17 cellular contexts compared by ENCODE assay signal in the genomic region with DNA sequence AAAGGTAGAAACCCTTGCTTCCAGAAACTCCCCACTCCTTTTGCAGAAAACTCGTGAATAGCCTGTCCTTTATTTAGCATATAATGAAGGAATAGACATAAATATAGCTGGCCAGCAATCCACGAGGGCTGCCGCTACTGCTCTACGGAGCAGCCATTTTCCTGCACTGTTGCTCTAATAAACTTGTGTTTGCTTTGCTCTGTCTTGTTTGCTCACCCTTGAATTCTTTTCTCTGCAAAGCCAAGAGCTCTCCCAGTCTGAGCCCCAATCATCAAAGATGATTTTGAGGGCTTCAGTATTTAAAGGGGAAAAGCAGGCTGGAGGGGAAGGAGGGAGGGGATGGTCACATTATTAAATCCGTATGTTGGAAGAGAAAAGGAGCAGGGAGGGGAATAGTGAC. TPM values are rescaled to one million over a fixed set of nuclear protein-coding genes. Genes with fewer than 3 reads are reported as not detected.
DNase-seq lines count a peak whose midpoint lies in the region; ATAC-seq and TF ChIP-seq lines count a peak whose summit lies in the region.
"Had no signal": no experiment of that assay in that cellular context is flagged by ENCODE, and none has a peak within 500 bp of the region (broad histone marks: within the 10 kb centered on the region; RNA-seq: fewer than 3 reads in every experiment).

No MANE protein-coding gene starts in this region.

- no peak overlapping the region for H2AK5ac ChIP-seq in mesendoderm (ENCODE audit: low read length)

- CTCF ChIA-PET in mammary epithelial cell (lab: Charles Lee; ENCODE audit: low non-redundant PET): no interaction called here

- ATAC-seq in HG02588 (IDR thresholded peaks at IDR 0.05; ENCODE audit: unreplicated experiment): no peak
- ATAC-seq: stimulated activated naive CD8-positive, alpha-beta T cell treated with anti-CD3 and anti-CD28 coated beads, Interleukin-15, amount 100 ng/mL, for 72 hours had no signal

- dilution Hi-C loops in mammary epithelial cell (cut with HindIII; ENCODE audit: low sequenced_read_pairs): no loop called here

- H3K36me3 ChIP-seq in breast epithelium (no peaks in the 10 kb centered on the region), mammary epithelial cell (ENCODE audit: insufficient read depth, low read length) (no peaks in the 10 kb centered on the region), adipocyte (ENCODE audit: control insufficient read depth, insufficient read depth, low read length, severe bottlenecking) (no peaks in the 10 kb centered on the region), vagina (no peaks in the 10 kb centered on the region), mesendoderm (ENCODE audit: control insufficient read depth, insufficient read depth, low read length) (no peaks in the 10 kb centered on the region)
- H3K36me3 ChIP-seq: MG63 had no signal

- peak overlapping the region; percentile 58 for H3K27ac Mint-ChIP-seq in mesothelial cell of epicardium
- H3K27ac Mint-ChIP-seq: activated B cell treated with CpG ODN at 0.5 μM for 24 hours; memory B cell; stimulated activated naive CD8-positive, alpha-beta T cell treated with anti-CD3 and anti-CD28 coated beads, Interleukin-15, amount 100 ng/mL, for 72 hours had no signal

- H3K4me1 ChIP-seq in breast epithelium (peaks cover 5 to 29% of the 10 kb centered on the region in 2 donors), mammary epithelial cell (ENCODE audit: insufficient read depth, low read length) (peaks cover 10% of the 10 kb centered on the region), adipocyte (ENCODE audit: control insufficient read depth, insufficient read depth, low read length) (peaks cover 14% of the 10 kb centered on the region), vagina (peaks cover 31% of the 10 kb centered on the region), mesendoderm (ENCODE audit: control insufficient read depth, low read depth, low read length) (no peaks in the 10 kb centered on the region)

- no peak overlapping the region for H2BK5ac ChIP-seq in mesendoderm (ENCODE audit: low read length)

- H2BK120ac ChIP-seq in mesendoderm (ENCODE audit: low read depth, low read length): no peak overlapping the region

- no peak overlapping the region for H3K18ac ChIP-seq in mesendoderm (ENCODE audit: low read length)

- H3K9me3 Mint-ChIP-seq in mesothelial cell of epicardium: peaks cover 9% of the 10 kb centered on the region

- H3K36me3 Mint-ChIP-seq in mesothelial cell of epicardium: peaks cover 6% of the 10 kb centered on the region

- H3K9me3 ChIP-seq in breast epithelium (no peaks in the 10 kb centered on the region), mammary epithelial cell (replicated peaks; ENCODE audit: insufficient read depth, low read length) (no peaks in the 10 kb centered on the region), adipocyte (ENCODE audit: control insufficient read depth, low read length) (peaks cover 7% of the 10 kb centered on the region), vagina (no peaks in the 10 kb centered on the region)

- no peak overlapping the region for H3K4ac ChIP-seq in mesendoderm (ENCODE audit: low read depth, low read length)

- H3K27ac ChIP-seq in breast epithelium (peak overlapping the region; percentile 3 to 39), mammary epithelial cell (ENCODE audit: insufficient read depth, low read depth, low read length) (no peak overlapping the region), vagina (peak overlapping the region; percentile 83), mesendoderm (ENCODE audit: low read depth, low read length) (no peak overlapping the region)
- H3K27ac ChIP-seq: PC-9 had no signal

- H3K9ac ChIP-seq in mammary epithelial cell (ENCODE audit: insufficient read depth, low read length) (no peak overlapping the region), adipocyte (ENCODE audit: low read length) (peak overlapping the region; percentile 50), mesendoderm (ENCODE audit: low read length) (no peak overlapping the region)

- in situ Hi-C loops in mammary epithelial cell (cut with MboI; ENCODE audit: low sequenced_read_pairs in 2 of 2): no loop called here

- no peaks in the 10 kb centered on the region for H4K20me1 ChIP-seq in mammary epithelial cell (ENCODE audit: insufficient read depth, low read length)

- no peak overlapping the region for H4K5ac ChIP-seq in mesendoderm (ENCODE audit: low read length)

- H3K56ac ChIP-seq in mesendoderm (ENCODE audit: low read length): no peak overlapping the region

- no TSS peak for BruUV-seq in mammary epithelial cell (replicated peaks; lab: Mats Ljungman, UMichigan)

- H3K79me1 ChIP-seq in mesendoderm (ENCODE audit: low read length): no peaks in the 10 kb centered on the region

- TF ChIP-seq CTCF in breast epithelium (IDR thresholded peaks at IDR 0.05) (no peak), mammary epithelial cell (conservative IDR thresholded peaks at IDR 0.05 in 1 of 2, IDR thresholded peaks at IDR 0.05 in 1 of 2; ENCODE audit: extremely low read depth in 1 of 2, insufficient read depth in 1 of 2, low read depth in 1 of 2, low read length in 2 of 2) (no peak), mesothelial cell of epicardium (IDR thresholded peaks at IDR 0.05; ENCODE audit: unreplicated experiment) (no peak), vagina (IDR thresholded peaks at IDR 0.05) (no peak)

- H2BK15ac ChIP-seq in mesendoderm (replicated peaks; ENCODE audit: low read depth): no peak overlapping the region

- TF ChIP-seq POLR2A in breast epithelium (IDR thresholded peaks at IDR 0.05): no peak
- TF ChIP-seq POLR2A in vagina (IDR thresholded peaks at IDR 0.05): no peak

- H3K79me2 ChIP-seq in mammary epithelial cell (ENCODE audit: insufficient read depth, low read length): no peaks in the 10 kb centered on the region
- no peaks in the 10 kb centered on the region for H3K79me2 ChIP-seq in mesendoderm (ENCODE audit: control insufficient read depth, insufficient read depth, low read length)

- peak overlapping the region in 2 of 3 donors; percentile 1 to 24 for H3K4me3 ChIP-seq in breast epithelium
- no peak overlapping the region for H3K4me3 ChIP-seq in mammary epithelial cell (replicated peaks in 1 of 3; ENCODE audit: insufficient read depth in 1 of 3, low read depth in 2 of 3, low read length in 3 of 3)
- peak overlapping the region; percentile 63 for H3K4me3 ChIP-seq in adipocyte (ENCODE audit: low read length)
- peak overlapping the region; percentile 27 to 43 for H3K4me3 ChIP-seq in vagina
- H3K4me3 ChIP-seq in mesendoderm (ENCODE audit: low read length): no peak overlapping the region
- H3K4me3 ChIP-seq: MG63, PC-9 had no signal

- H3K4me2 ChIP-seq in mammary epithelial cell (ENCODE audit: insufficient read depth, low read depth, low read length) (no peak overlapping the region), mesendoderm (ENCODE audit: low read length) (no peak overlapping the region)
- H3K4me2 ChIP-seq: PC-9 had no signal

- 93% methylated on average over 5 of the region's 5 CpGs for WGBS in mammary epithelial cell (ENCODE audit: low coverage, missing lambda C conversion rate)
- no CpG with 5 or more reads among the region's 5 CpGs for WGBS in mesendoderm (ENCODE audit: extremely low coverage, insufficient coverage, low lambda C conversion rate)

- H4K8ac ChIP-seq in mesendoderm (ENCODE audit: low read depth, low read length): no peak overlapping the region

- no peak overlapping the region for H2AFZ ChIP-seq in mammary epithelial cell (ENCODE audit: low read depth, low read length)
- H2AFZ ChIP-seq: PC-9 had no signal

- peak in 1 of 2 donors; percentile 43 for DNase-seq in breast epithelium (ENCODE audit: low spot score in 2 of 2)
- DNase-seq in mammary epithelial cell: no peak
- DNase-seq in adipocyte (ENCODE audit: low read depth): peak; percentile 8
- no peak for DNase-seq in mesothelial cell of epicardium (ENCODE audit: low spot score in 2 of 2, unreplicated experiment in 2 of 2)
- DNase-seq in vagina (ENCODE audit: extremely low spot score in 2 of 2): no peak
- DNase-seq in mesendoderm: no peak
- DNase-seq in NCI-H2081 (lab: John Stamatoyannopoulos, UW): no peak
- DNase-seq: activated B cell treated with CpG ODN at 0.5 μM for 24 hours; activated gamma-delta T cell treated with Interleukin-2 at 50 U/mL for 16 hours; DND-41; MG63; occipital lobe; PC-9; stimulated activated naive CD8-positive, alpha-beta T cell treated with anti-CD3 and anti-CD28 coated beads, Interleukin-15, amount 100 ng/mL, for 72 hours; SW 1271 had no signal

- no peak overlapping the region for H3K4me3 Mint-ChIP-seq in mesothelial cell of epicardium
- H3K4me3 Mint-ChIP-seq: activated B cell treated with CpG ODN at 0.5 μM for 24 hours; memory B cell; stimulated activated naive CD8-positive, alpha-beta T cell treated with anti-CD3 and anti-CD28 coated beads, Interleukin-15, amount 100 ng/mL, for 72 hours had no signal

- H3K23ac ChIP-seq in mesendoderm (ENCODE audit: low read length): no peak overlapping the region

- H3K27me3 ChIP-seq in breast epithelium (no peaks in the 10 kb centered on the region), mammary epithelial cell (ENCODE audit: insufficient read depth, low read length) (no peaks in the 10 kb centered on the region), adipocyte (replicated peaks; ENCODE audit: control insufficient read depth, insufficient read depth, low read length) (no peaks in the 10 kb centered on the region), vagina (no peaks in the 10 kb centered on the region), mesendoderm (ENCODE audit: insufficient read depth, low read length, poor library complexity) (no peaks in the 10 kb centered on the region)
- H3K27me3 ChIP-seq: MG63 had no signal

- intact Hi-C loops in breast epithelium (cut with DNase I; ENCODE audit: low total_unique reads) (no loop called here), mammary epithelial cell (cut with micrococcal nuclease) (no loop called here), vagina (cut with DNase I) (no loop called here)

- peaks cover 9% of the 10 kb centered on the region for H3K4me1 Mint-ChIP-seq in mesothelial cell of epicardium

- no peaks in the 10 kb centered on the region for H3K27me3 Mint-ChIP-seq in mesothelial cell of epicardium (ENCODE audit: low read depth)
- H3K27me3 Mint-ChIP-seq: stimulated activated naive CD8-positive, alpha-beta T cell treated with anti-CD3 and anti-CD28 coated beads, Interleukin-15, amount 100 ng/mL, for 72 hours had no signal

RNA-seq across cellular contexts. Expression of gene CHKA, which starts 16.6 kb away (rescaled TPM):
- 10 to 100 TPM; 52.1 to 73.0 (median 71.7) TPM for total RNA-seq in breast epithelium
- 10 to 100 TPM; 11.5 to 13.2 TPM for total RNA-seq in mammary epithelial cell
- polyA plus RNA-seq in mammary epithelial cell: 4.4 TPM
- polyA minus RNA-seq in mammary epithelial cell: 15.7 TPM
- 71.8 to 74.4 TPM (median 72.8 TPM) in 3 replicates for total RNA-seq in mesothelial cell of epicardium
- total RNA-seq in vagina: 18.2 TPM
- polyA plus RNA-seq in mesendoderm (2013, experiment 1 of 2): 30.5 TPM
- 30.1 TPM for polyA plus RNA-seq in mesendoderm (2013, experiment 2 of 2)

Comparison
In these comparisons a context has a peak if more than half of its experiments do, and no peak if none do; other contexts are left out.
1. H3K27ac ChIP-seq: peak in breast epithelium (2 of 2) and vagina (single experiment); none in mammary epithelial cell (single experiment) and mesendoderm (single experiment).
2. H3K4me3 ChIP-seq: peak in breast epithelium (2 of 3), adipocyte (single experiment) and vagina (2 of 2); none in mammary epithelial cell (0 of 3) and mesendoderm (single experiment).